ENCODE assay signal across 31 cellular contexts in the genomic region with DNA sequence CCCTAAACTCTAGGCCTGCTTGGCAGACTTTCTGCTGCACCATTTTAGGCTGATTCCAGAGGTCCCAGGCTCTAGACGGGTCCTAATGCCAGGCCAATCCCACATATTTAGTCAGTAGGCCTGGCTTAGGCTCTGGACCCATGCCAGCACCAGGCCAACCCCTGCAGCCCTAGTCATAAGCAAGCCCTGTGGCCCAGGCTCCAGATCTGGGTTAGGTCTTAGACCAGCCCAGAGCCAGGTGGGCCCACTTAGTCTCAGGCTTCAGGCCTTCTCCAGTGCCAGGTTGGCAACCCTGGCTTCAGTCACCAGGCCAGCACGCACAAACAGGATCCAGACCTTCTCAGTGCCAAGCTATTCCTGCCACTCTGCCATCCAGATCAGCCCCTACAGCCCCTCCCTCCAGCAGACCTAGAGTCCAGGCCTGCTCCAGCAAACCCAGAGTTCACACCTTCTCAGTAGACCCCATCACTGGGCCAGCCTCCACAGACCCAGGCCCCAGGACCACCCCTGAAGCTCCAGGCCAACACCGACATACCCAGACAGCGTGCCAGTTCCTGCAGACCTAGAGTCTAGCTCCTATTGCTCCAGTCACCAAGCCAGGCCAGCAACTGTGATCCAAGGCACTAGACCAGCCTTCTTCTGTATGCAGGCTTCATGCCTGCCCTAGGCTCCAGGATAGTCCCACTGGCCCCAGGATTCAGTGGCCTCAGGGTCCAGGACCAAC.
"Had no signal": no experiment of that assay in that cellular context is flagged by ENCODE, and none has a peak within 500 bp of the region (broad histone marks: within the 10 kb centered on the region; RNA-seq: fewer than 3 reads in every experiment).

No MANE protein-coding gene starts in this region.

- H3K36me3 ChIP-seq: ascending aorta, cardiac muscle cell, Peyer's patch, SJCRH30 had no signal

- H3K4me1 Mint-ChIP-seq: activated CD4-positive, alpha-beta T cell treated with anti-CD3 and anti-CD28 coated beads, Interleukin-2, amount 10 ng/mL, durations not matched to agents 24 days and 14 days; activated naive CD4-positive, alpha-beta T cell treated with anti-CD3 and anti-CD28 coated beads, Interleukin-2, amount 10 ng/mL, durations not matched to agents 7 days and 5 days; activated naive CD8-positive, alpha-beta T cell treated with anti-CD3 and anti-CD28 coated beads for 36 hours; central memory CD8-positive, alpha-beta T cell had no signal

- H3K9me3 ChIP-seq: SJCRH30 had no signal

- H3K4me1 ChIP-seq: ascending aorta, Peyer's patch, SJCRH30 had no signal

- H3K27me3 ChIP-seq: ascending aorta, cardiac muscle cell, Peyer's patch, SJCRH30 had no signal

- DNase-seq: activated CD4-positive, alpha-beta T cell treated with anti-CD3 and anti-CD28 coated beads, Interleukin-2, amount 10 ng/mL, durations not matched to agents 24 days and 14 days; activated CD4-positive, alpha-beta T cell treated with anti-CD3 and anti-CD28 coated beads, Interleukin-2, amount 50 U/mL, for 48 hours; activated CD8-positive, alpha-beta T cell treated with anti-CD3 and anti-CD28 coated beads, Interleukin-2, amount 10 ng/mL, durations not matched to agents 7 days and 5 days; activated effector memory CD4-positive, alpha-beta T cell treated with Interleukin-2 at 50 U/mL for 16 hours; activated naive CD4-positive, alpha-beta T cell treated with anti-CD3 and anti-CD28 coated beads, Interleukin-2, amount 10 ng/mL, durations not matched to agents 7 days and 5 days; activated naive CD8-positive, alpha-beta T cell treated with anti-CD3 and anti-CD28 coated beads for 36 hours; activated T-cell treated with anti-CD3 and anti-CD28 coated beads, Interleukin-2, amount 50 U/mL, for 24 hours; amniotic stem cell; MM.1S; NCI-H1092 treated with DMSO at 0.1 percent for 48 hours; NCI-H1417; NCI-H146; NCI-H187; NCI-H2029 treated with DMSO at 0.1 percent for 48 hours; NCI-H2107; NCI-H2171; NCI-H510A; NCI-H748 treated with DMSO at 0.1 percent for 48 hours; NK-92 treated with Interleukin-12 subunit alpha and Interleukin-12 subunit beta, amount 100 ng/mL, for 24 hours; PC-3; Peyer's patch; SHP77; SJCRH30; T1000 had no signal

- H3K27ac Mint-ChIP-seq: activated CD4-positive, alpha-beta T cell treated with anti-CD3 and anti-CD28 coated beads, Interleukin-2, amount 10 ng/mL, durations not matched to agents 24 days and 14 days; activated CD8-positive, alpha-beta T cell treated with anti-CD3 and anti-CD28 coated beads, Interleukin-2, amount 10 ng/mL, durations not matched to agents 7 days and 5 days; activated naive CD4-positive, alpha-beta T cell treated with anti-CD3 and anti-CD28 coated beads, Interleukin-2, amount 10 ng/mL, durations not matched to agents 7 days and 5 days; activated naive CD8-positive, alpha-beta T cell treated with anti-CD3 and anti-CD28 coated beads for 36 hours; activated T-cell treated with anti-CD3 and anti-CD28 coated beads, Interleukin-2, amount 50 U/mL, for 24 hours had no signal

- H3K27me3 Mint-ChIP-seq: activated CD4-positive, alpha-beta T cell treated with anti-CD3 and anti-CD28 coated beads, Interleukin-2, amount 10 ng/mL, durations not matched to agents 24 days and 14 days; activated naive CD4-positive, alpha-beta T cell treated with anti-CD3 and anti-CD28 coated beads, Interleukin-2, amount 10 ng/mL, durations not matched to agents 7 days and 5 days; activated naive CD8-positive, alpha-beta T cell treated with anti-CD3 and anti-CD28 coated beads for 36 hours; activated T-cell treated with anti-CD3 and anti-CD28 coated beads, Interleukin-2, amount 50 U/mL, for 24 hours; central memory CD8-positive, alpha-beta T cell had no signal

- H3K4me3 ChIP-seq: ascending aorta, cardiac muscle cell, Peyer's patch, SJCRH30, SK-N-MC had no signal

- FAIRE-seq: TTC549 had no signal

- H3K36me3 Mint-ChIP-seq: activated naive CD4-positive, alpha-beta T cell treated with anti-CD3 and anti-CD28 coated beads, Interleukin-2, amount 10 ng/mL, durations not matched to agents 7 days and 5 days had no signal

- ATAC-seq: activated CD8-positive, alpha-beta T cell treated with anti-CD3 and anti-CD28 coated beads, Interleukin-2, amount 10 ng/mL, durations not matched to agents 7 days and 5 days; PC-3 had no signal

- H3K9ac ChIP-seq: KMS-11 had no signal

- H3K27ac ChIP-seq: ascending aorta, cardiac muscle cell, KMS-11, Peyer's patch, RWPE1, SJCRH30, SK-N-MC had no signal

- H3K4me3 Mint-ChIP-seq: activated CD4-positive, alpha-beta T cell treated with anti-CD3 and anti-CD28 coated beads, Interleukin-2, amount 10 ng/mL, durations not matched to agents 24 days and 14 days; activated CD8-positive, alpha-beta T cell treated with anti-CD3 and anti-CD28 coated beads, Interleukin-2, amount 10 ng/mL, durations not matched to agents 7 days and 5 days; activated naive CD4-positive, alpha-beta T cell treated with anti-CD3 and anti-CD28 coated beads, Interleukin-2, amount 10 ng/mL, durations not matched to agents 7 days and 5 days; activated naive CD8-positive, alpha-beta T cell treated with anti-CD3 and anti-CD28 coated beads for 36 hours; activated T-cell treated with anti-CD3 and anti-CD28 coated beads, Interleukin-2, amount 50 U/mL, for 24 hours; central memory CD8-positive, alpha-beta T cell had no signal
